Comparison of ENCODE assay signal across 23 cellular contexts in genomic region chr16:49743206-49743470, GRCh38.
"Had no signal": no experiment of that assay in that cellular context is flagged by ENCODE, and none has a peak within 500 bp of the region (broad histone marks: within the 10 kb centered on the region; RNA-seq: fewer than 3 reads in every experiment).

No MANE protein-coding gene starts in this region.

- H3K9ac ChIP-seq: KMS-11 had no signal

- DNase-seq: Kasumi-1, MM.1S, NCI-H1092 treated with DMSO at 0.1 percent for 48 hours, NCI-H1436, NCI-H187, NCI-H2029, NCI-H2081 treated with DMSO at 0.1 percent for 48 hours, NCI-H2171, NCI-H226, NCI-H446, NCI-H510A, NCI-H524 treated with DMSO at 0.1 percent for 48 hours, NCI-H69, NCI-H774, Right ventricle myocardium superior, RPMI8226, SIG-M5 had no signal

- H3K36me3 Mint-ChIP-seq: IgD-negative memory B cell had no signal

- H3K4me3 Mint-ChIP-seq: IgD-negative memory B cell had no signal

- H3K4me3 ChIP-seq: K562, SJSA1, SK-N-MC had no signal

- H3K27me3 Mint-ChIP-seq: IgD-negative memory B cell had no signal

- H3K27me3 ChIP-seq: SJSA1 had no signal

- H3K4me2 ChIP-seq: KMS-11 had no signal

- H3K9me3 ChIP-seq: SJSA1 had no signal

- H3K36me3 ChIP-seq: SJSA1 had no signal

- H3K27ac Mint-ChIP-seq: IgD-negative memory B cell had no signal

- ATAC-seq: K562 had no signal

- H3K27ac ChIP-seq: HL-60, KMS-11, SJSA1, SK-N-MC had no signal
